ENCODE assay signal across 1 cellular context in genomic region chr3:134797816-134798451, GRCh38.
TF ChIP-seq lines count a peak whose summit lies in the region.

No MANE protein-coding gene starts in this region.

TF ChIP-seq in GM23338, 12 proteins besides CTCF, POLR2A, EP300 and RAD21:
- TF ChIP-seq, protein P1, sequence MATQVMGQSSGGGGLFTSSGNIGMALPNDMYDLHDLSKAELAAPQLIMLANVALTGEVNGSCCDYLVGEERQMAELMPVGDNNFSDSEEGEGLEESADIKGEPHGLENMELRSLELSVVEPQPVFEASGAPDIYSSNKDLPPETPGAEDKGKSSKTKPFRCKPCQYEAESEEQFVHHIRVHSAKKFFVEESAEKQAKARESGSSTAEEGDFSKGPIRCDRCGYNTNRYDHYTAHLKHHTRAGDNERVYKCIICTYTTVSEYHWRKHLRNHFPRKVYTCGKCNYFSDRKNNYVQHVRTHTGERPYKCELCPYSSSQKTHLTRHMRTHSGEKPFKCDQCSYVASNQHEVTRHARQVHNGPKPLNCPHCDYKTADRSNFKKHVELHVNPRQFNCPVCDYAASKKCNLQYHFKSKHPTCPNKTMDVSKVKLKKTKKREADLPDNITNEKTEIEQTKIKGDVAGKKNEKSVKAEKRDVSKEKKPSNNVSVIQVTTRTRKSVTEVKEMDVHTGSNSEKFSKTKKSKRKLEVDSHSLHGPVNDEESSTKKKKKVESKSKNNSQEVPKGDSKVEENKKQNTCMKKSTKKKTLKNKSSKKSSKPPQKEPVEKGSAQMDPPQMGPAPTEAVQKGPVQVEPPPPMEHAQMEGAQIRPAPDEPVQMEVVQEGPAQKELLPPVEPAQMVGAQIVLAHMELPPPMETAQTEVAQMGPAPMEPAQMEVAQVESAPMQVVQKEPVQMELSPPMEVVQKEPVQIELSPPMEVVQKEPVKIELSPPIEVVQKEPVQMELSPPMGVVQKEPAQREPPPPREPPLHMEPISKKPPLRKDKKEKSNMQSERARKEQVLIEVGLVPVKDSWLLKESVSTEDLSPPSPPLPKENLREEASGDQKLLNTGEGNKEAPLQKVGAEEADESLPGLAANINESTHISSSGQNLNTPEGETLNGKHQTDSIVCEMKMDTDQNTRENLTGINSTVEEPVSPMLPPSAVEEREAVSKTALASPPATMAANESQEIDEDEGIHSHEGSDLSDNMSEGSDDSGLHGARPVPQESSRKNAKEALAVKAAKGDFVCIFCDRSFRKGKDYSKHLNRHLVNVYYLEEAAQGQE (IDR thresholded peaks at IDR 0.05; ENCODE audit: unreplicated experiment) = no peak
- TF ChIP-seq ZNF462 (CRISPR knock-in tag; IDR thresholded peaks at IDR 0.05) = no peak
- no peak for TF ChIP-seq ZNF114 (CRISPR knock-in tag; IDR thresholded peaks at IDR 0.05)
- no peak for TF ChIP-seq ZNF331 (CRISPR knock-in tag; IDR thresholded peaks at IDR 0.05; ENCODE audit: low read depth)
- TF ChIP-seq EZH2phosphoT487 (IDR thresholded peaks at IDR 0.05; ENCODE audit: unreplicated experiment) = no peak
- TF ChIP-seq STAT1 (IDR thresholded peaks at IDR 0.05; ENCODE audit: unreplicated experiment) = no peak
- no peak for TF ChIP-seq ETS1 (IDR thresholded peaks at IDR 0.05)
- no peak for TF ChIP-seq JUNB (IDR thresholded peaks at IDR 0.05; ENCODE audit: unreplicated experiment)
